1 cellular context compared by ENCODE assay signal in the genomic region with DNA sequence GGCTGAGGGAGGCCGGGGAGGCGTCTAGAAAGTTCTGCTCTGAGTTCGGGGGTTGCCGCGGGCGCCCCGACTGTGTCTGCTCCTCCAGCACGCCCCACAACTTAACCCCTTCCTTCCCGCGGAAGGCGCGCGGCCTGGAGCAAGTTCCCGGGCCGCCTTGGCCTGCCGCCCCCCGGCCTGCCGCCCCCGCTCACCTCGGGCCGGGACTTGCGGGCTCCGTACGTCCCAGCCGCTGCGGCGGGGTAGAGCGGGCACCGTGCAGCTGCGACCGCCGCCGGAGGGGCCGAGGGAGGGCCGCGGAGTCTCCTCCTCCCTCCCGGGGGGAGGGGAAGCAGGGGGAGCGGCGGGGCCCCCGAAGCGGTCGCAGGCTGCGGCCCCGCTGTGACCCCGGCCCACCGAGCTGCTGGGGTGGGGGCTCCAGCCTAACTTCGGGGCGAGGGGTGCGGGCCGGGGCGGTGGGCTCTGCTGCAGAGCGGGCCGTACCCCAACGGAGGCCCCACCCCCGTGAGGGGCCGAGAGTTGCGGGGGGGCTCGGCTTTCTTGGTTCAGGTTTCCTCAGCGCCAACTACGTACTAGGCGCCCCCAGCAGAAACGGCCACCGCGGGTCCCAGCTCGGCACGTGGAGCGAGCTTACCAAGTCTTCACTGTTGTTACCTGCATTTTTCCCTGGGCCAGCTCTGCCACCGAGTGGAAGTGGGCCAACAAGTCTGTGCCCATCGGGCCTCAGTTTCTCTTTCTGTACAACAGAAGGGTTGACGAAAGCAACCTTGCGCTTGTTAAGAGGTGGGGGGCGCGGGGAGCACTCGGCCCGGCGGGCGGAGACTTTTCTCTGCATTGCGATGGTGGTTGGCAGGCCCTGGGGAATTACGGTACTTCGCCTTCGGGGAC.
A peak's percentile ranks its signal among the peaks of the same experiment; 100 is the strongest.
TF ChIP-seq lines count a peak whose summit lies in the region.

A gene (minus strand): TSS at position 266 of the 888 bp plus-strand sequence. CDS start 7,394 bp downstream, outside the sequence.

TF ChIP-seq in GM12878, 131 proteins besides CTCF, POLR2A, EP300 and RAD21 (continued from another document and continues in another):
- TF ChIP-seq, protein P1, sequence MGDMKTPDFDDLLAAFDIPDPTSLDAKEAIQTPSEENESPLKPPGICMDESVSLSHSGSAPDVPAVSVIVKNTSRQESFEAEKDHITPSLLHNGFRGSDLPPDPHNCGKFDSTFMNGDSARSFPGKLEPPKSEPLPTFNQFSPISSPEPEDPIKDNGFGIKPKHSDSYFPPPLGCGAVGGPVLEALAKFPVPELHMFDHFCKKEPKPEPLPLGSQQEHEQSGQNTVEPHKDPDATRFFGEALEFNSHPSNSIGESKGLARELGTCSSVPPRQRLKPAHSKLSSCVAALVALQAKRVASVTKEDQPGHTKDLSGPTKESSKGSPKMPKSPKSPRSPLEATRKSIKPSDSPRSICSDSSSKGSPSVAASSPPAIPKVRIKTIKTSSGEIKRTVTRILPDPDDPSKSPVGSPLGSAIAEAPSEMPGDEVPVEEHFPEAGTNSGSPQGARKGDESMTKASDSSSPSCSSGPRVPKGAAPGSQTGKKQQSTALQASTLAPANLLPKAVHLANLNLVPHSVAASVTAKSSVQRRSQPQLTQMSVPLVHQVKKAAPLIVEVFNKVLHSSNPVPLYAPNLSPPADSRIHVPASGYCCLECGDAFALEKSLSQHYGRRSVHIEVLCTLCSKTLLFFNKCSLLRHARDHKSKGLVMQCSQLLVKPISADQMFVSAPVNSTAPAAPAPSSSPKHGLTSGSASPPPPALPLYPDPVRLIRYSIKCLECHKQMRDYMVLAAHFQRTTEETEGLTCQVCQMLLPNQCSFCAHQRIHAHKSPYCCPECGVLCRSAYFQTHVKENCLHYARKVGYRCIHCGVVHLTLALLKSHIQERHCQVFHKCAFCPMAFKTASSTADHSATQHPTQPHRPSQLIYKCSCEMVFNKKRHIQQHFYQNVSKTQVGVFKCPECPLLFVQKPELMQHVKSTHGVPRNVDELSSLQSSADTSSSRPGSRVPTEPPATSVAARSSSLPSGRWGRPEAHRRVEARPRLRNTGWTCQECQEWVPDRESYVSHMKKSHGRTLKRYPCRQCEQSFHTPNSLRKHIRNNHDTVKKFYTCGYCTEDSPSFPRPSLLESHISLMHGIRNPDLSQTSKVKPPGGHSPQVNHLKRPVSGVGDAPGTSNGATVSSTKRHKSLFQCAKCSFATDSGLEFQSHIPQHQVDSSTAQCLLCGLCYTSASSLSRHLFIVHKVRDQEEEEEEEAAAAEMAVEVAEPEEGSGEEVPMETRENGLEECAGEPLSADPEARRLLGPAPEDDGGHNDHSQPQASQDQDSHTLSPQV (IDR thresholded peaks at IDR 0.05) = no peak
- no peak; the same call in 1 of the 2 replicates for TF ChIP-seq CHD1 (IDR thresholded peaks at IDR 0.05; ENCODE audit: low read depth, low read length)
- TF ChIP-seq, protein P2, sequence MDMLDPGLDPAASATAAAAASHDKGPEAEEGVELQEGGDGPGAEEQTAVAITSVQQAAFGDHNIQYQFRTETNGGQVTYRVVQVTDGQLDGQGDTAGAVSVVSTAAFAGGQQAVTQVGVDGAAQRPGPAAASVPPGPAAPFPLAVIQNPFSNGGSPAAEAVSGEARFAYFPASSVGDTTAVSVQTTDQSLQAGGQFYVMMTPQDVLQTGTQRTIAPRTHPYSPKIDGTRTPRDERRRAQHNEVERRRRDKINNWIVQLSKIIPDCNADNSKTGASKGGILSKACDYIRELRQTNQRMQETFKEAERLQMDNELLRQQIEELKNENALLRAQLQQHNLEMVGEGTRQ (IDR thresholded peaks at IDR 0.05; ENCODE audit: borderline replicate concordance, low read depth, low read length) = no peak
- TF ChIP-seq, protein P3, sequence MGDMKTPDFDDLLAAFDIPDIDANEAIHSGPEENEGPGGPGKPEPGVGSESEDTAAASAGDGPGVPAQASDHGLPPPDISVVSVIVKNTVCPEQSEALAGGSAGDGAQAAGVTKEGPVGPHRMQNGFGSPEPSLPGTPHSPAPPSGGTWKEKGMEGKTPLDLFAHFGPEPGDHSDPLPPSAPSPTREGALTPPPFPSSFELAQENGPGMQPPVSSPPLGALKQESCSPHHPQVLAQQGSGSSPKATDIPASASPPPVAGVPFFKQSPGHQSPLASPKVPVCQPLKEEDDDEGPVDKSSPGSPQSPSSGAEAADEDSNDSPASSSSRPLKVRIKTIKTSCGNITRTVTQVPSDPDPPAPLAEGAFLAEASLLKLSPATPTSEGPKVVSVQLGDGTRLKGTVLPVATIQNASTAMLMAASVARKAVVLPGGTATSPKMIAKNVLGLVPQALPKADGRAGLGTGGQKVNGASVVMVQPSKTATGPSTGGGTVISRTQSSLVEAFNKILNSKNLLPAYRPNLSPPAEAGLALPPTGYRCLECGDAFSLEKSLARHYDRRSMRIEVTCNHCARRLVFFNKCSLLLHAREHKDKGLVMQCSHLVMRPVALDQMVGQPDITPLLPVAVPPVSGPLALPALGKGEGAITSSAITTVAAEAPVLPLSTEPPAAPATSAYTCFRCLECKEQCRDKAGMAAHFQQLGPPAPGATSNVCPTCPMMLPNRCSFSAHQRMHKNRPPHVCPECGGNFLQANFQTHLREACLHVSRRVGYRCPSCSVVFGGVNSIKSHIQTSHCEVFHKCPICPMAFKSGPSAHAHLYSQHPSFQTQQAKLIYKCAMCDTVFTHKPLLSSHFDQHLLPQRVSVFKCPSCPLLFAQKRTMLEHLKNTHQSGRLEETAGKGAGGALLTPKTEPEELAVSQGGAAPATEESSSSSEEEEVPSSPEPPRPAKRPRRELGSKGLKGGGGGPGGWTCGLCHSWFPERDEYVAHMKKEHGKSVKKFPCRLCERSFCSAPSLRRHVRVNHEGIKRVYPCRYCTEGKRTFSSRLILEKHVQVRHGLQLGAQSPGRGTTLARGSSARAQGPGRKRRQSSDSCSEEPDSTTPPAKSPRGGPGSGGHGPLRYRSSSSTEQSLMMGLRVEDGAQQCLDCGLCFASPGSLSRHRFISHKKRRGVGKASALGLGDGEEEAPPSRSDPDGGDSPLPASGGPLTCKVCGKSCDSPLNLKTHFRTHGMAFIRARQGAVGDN (IDR thresholded peaks at IDR 0.05) = peak; percentile 38
- TF ChIP-seq BRCA1 (IDR thresholded peaks at IDR 0.05; ENCODE audit: low read depth, low read length) = no peak
- no peak for TF ChIP-seq SMAD1 (IDR thresholded peaks at IDR 0.05; ENCODE audit: low read depth, partially characterized antibody)
- no peak for TF ChIP-seq TAF1 (IDR thresholded peaks at IDR 0.05; ENCODE audit: borderline replicate concordance, low read depth, low read length)
- no peak for TF ChIP-seq EZH2 (IDR thresholded peaks at IDR 0.05; ENCODE audit: borderline replicate concordance, control insufficient read depth, low read depth, low read length)
- TF ChIP-seq NFYA (IDR thresholded peaks at IDR 0.05; ENCODE audit: borderline replicate concordance, low read depth, low read length) = no peak
- TF ChIP-seq, protein P4, sequence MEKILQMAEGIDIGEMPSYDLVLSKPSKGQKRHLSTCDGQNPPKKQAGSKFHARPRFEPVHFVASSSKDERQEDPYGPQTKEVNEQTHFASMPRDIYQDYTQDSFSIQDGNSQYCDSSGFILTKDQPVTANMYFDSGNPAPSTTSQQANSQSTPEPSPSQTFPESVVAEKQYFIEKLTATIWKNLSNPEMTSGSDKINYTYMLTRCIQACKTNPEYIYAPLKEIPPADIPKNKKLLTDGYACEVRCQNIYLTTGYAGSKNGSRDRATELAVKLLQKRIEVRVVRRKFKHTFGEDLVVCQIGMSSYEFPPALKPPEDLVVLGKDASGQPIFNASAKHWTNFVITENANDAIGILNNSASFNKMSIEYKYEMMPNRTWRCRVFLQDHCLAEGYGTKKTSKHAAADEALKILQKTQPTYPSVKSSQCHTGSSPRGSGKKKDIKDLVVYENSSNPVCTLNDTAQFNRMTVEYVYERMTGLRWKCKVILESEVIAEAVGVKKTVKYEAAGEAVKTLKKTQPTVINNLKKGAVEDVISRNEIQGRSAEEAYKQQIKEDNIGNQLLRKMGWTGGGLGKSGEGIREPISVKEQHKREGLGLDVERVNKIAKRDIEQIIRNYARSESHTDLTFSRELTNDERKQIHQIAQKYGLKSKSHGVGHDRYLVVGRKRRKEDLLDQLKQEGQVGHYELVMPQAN (conservative IDR thresholded peaks at IDR 0.05) = peak; percentile 60; the same call in 1 of the 2 replicates
- TF ChIP-seq SREBF1 (IDR thresholded peaks at IDR 0.05; ENCODE audit: low read length) = no peak
- TF ChIP-seq ZNF274 (IDR thresholded peaks at IDR 0.05; ENCODE audit: insufficient read depth, insufficient read length) = no peak
- TF ChIP-seq, protein P5, sequence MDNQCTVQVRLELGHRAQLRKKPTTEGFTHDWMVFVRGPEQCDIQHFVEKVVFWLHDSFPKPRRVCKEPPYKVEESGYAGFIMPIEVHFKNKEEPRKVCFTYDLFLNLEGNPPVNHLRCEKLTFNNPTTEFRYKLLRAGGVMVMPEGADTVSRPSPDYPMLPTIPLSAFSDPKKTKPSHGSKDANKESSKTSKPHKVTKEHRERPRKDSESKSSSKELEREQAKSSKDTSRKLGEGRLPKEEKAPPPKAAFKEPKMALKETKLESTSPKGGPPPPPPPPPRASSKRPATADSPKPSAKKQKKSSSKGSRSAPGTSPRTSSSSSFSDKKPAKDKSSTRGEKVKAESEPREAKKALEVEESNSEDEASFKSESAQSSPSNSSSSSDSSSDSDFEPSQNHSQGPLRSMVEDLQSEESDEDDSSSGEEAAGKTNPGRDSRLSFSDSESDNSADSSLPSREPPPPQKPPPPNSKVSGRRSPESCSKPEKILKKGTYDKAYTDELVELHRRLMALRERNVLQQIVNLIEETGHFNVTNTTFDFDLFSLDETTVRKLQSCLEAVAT (IDR thresholded peaks at IDR 0.05) = no peak; the same call in none of the 2 replicates
- TF ChIP-seq BCL11A (IDR thresholded peaks at IDR 0.05; ENCODE audit: low read depth, low read length) = no peak
- TF ChIP-seq, protein P6, sequence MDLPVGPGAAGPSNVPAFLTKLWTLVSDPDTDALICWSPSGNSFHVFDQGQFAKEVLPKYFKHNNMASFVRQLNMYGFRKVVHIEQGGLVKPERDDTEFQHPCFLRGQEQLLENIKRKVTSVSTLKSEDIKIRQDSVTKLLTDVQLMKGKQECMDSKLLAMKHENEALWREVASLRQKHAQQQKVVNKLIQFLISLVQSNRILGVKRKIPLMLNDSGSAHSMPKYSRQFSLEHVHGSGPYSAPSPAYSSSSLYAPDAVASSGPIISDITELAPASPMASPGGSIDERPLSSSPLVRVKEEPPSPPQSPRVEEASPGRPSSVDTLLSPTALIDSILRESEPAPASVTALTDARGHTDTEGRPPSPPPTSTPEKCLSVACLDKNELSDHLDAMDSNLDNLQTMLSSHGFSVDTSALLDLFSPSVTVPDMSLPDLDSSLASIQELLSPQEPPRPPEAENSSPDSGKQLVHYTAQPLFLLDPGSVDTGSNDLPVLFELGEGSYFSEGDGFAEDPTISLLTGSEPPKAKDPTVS (IDR thresholded peaks at IDR 0.05; ENCODE audit: low read depth, low read length) = peak; percentile 78; the same call in 1 of the 2 replicates
- TF ChIP-seq MTA3 (IDR thresholded peaks at IDR 0.05; ENCODE audit: borderline replicate concordance, low read length) = no peak
- no peak; the same call in 1 of the 2 replicates for TF ChIP-seq TBL1XR1 (IDR thresholded peaks at IDR 0.05; ENCODE audit: low read depth, low read length)
- no peak for TF ChIP-seq CBX5 (IDR thresholded peaks at IDR 0.05; ENCODE audit: low read depth)
- no peak for TF ChIP-seq HDAC6 (IDR thresholded peaks at IDR 0.05; ENCODE audit: unreplicated experiment)
- TF ChIP-seq NRF1 (conservative IDR thresholded peaks at IDR 0.05; ENCODE audit: low read depth, low read length) = no peak
- peak; percentile 46 to 80; a peak in 3 of 4 replicates for TF ChIP-seq BHLHE40 (IDR thresholded peaks at IDR 0.05; ENCODE audit: borderline replicate concordance in 1 of 2, low read depth in 2 of 2, low read length in 1 of 2)
- TF ChIP-seq NFXL1 (IDR thresholded peaks at IDR 0.05; ENCODE audit: borderline replicate concordance) = no peak
- TF ChIP-seq GATAD2B (conservative IDR thresholded peaks at IDR 0.05; ENCODE audit: low read depth) = peak; percentile 91
- TF ChIP-seq PAX5 (IDR thresholded peaks at IDR 0.05; ENCODE audit: borderline replicate concordance, low read depth, low read length) = peak; percentile 27; the same call in 1 of the 2 replicates
- TF ChIP-seq IKZF2 (IDR thresholded peaks at IDR 0.05) = no peak; a peak in 1 of 4 replicates
- TF ChIP-seq, protein P7, sequence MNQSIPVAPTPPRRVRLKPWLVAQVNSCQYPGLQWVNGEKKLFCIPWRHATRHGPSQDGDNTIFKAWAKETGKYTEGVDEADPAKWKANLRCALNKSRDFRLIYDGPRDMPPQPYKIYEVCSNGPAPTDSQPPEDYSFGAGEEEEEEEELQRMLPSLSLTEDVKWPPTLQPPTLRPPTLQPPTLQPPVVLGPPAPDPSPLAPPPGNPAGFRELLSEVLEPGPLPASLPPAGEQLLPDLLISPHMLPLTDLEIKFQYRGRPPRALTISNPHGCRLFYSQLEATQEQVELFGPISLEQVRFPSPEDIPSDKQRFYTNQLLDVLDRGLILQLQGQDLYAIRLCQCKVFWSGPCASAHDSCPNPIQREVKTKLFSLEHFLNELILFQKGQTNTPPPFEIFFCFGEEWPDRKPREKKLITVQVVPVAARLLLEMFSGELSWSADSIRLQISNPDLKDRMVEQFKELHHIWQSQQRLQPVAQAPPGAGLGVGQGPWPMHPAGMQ (IDR thresholded peaks at IDR 0.05; ENCODE audit: borderline replicate concordance) = no peak
- TF ChIP-seq NR2C2 (IDR thresholded peaks at IDR 0.05; ENCODE audit: borderline replicate concordance, control insufficient read depth, insufficient read length, low read depth) = no peak
- no peak for TF ChIP-seq CHD4 (IDR thresholded peaks at IDR 0.05)
- TF ChIP-seq MEF2B (IDR thresholded peaks at IDR 0.05; ENCODE audit: partially characterized antibody, poor library complexity, severe bottlenecking) = peak; percentile 92
- TF ChIP-seq ZNF24 (IDR thresholded peaks at IDR 0.05) = peak; percentile 65; the same call in 1 of the 2 replicates
- TF ChIP-seq CHD2 (IDR thresholded peaks at IDR 0.05; ENCODE audit: borderline replicate concordance, low read depth, low read length) = 0 out of 2 replicates have a peak, but pooled peaks have one; percentile 12
- TF ChIP-seq ZSCAN29 (IDR thresholded peaks at IDR 0.05) = 0 out of 2 replicates have a peak, but pooled peaks have one; percentile 15
- TF ChIP-seq IRF4 (IDR thresholded peaks at IDR 0.05; ENCODE audit: low read depth, low read length) = no peak
- no peak for TF ChIP-seq RUNX3 (IDR thresholded peaks at IDR 0.05; ENCODE audit: low read length)
- TF ChIP-seq SIX5 (IDR thresholded peaks at IDR 0.05; ENCODE audit: low read depth, low read length, severe bottlenecking) = no peak
- TF ChIP-seq, protein P8, sequence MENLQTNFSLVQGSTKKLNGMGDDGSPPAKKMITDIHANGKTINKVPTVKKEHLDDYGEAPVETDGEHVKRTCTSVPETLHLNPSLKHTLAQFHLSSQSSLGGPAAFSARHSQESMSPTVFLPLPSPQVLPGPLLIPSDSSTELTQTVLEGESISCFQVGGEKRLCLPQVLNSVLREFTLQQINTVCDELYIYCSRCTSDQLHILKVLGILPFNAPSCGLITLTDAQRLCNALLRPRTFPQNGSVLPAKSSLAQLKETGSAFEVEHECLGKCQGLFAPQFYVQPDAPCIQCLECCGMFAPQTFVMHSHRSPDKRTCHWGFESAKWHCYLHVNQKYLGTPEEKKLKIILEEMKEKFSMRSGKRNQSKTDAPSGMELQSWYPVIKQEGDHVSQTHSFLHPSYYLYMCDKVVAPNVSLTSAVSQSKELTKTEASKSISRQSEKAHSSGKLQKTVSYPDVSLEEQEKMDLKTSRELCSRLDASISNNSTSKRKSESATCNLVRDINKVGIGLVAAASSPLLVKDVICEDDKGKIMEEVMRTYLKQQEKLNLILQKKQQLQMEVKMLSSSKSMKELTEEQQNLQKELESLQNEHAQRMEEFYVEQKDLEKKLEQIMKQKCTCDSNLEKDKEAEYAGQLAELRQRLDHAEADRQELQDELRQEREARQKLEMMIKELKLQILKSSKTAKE (IDR thresholded peaks at IDR 0.05; ENCODE audit: low read depth, poor library complexity, severe bottlenecking) = no peak
